1 cellular context compared by ENCODE assay signal in genomic region chr15:77224352-77224751, GRCh38.
TF ChIP-seq lines count a peak whose summit lies in the region.

No MANE protein-coding gene starts in this region.

TF ChIP-seq in GM23338, 12 proteins besides CTCF, POLR2A, EP300 and RAD21 (continued from another document):
- no peak for TF ChIP-seq REST (IDR thresholded peaks at IDR 0.05; ENCODE audit: unreplicated experiment)
- TF ChIP-seq CREB1 (CRISPR knock-in tag; IDR thresholded peaks at IDR 0.05; ENCODE audit: low read depth): no peak
- no peak for TF ChIP-seq ZNF114 (CRISPR knock-in tag; IDR thresholded peaks at IDR 0.05)
- no peak for TF ChIP-seq ETS1 (IDR thresholded peaks at IDR 0.05)
- TF ChIP-seq EZH2phosphoT487 (IDR thresholded peaks at IDR 0.05; ENCODE audit: unreplicated experiment): no peak
- no peak for TF ChIP-seq EZH2 (IDR thresholded peaks at IDR 0.05; ENCODE audit: low read depth, unreplicated experiment)
- TF ChIP-seq POLR2AphosphoS5 (IDR thresholded peaks at IDR 0.05; ENCODE audit: low read depth): no peak
- TF ChIP-seq ZNF462 (CRISPR knock-in tag; IDR thresholded peaks at IDR 0.05): no peak
- TF ChIP-seq NANOG (IDR thresholded peaks at IDR 0.05; ENCODE audit: borderline replicate concordance): no peak
